19 cellular contexts compared by ENCODE assay signal in the genomic region with DNA sequence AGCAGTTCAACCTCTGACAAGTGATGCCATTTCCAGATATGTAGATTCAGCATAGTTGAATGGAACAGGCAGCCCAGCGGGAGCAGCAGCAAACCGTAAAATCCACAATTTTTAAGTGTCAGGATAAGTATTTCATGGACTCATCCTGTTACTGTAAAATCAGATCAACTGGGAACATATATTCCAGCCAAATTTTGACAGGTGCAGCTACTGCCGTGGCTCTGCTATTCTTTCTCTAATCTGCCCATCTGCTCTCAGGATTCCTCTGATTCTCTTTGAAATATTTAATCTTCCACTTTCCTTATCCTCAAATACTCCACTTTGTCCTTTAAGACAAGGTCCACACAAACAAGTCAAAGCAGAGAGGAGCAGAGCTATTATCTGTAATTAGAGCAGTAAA.
"Had no signal": no experiment of that assay in that cellular context is flagged by ENCODE, and none has a peak within 500 bp of the region (broad histone marks: within the 10 kb centered on the region; RNA-seq: fewer than 3 reads in every experiment).

No MANE protein-coding gene starts in this region.

- H3K4me1 ChIP-seq: esophagus squamous epithelium, gastroesophageal sphincter, spleen, stomach, transverse colon had no signal

- H3K27ac ChIP-seq: epithelial cell of prostate, esophagus squamous epithelium, gastroesophageal sphincter, spleen, stomach, thoracic aorta, transverse colon had no signal

- H3K27me3 ChIP-seq: esophagus squamous epithelium, gastroesophageal sphincter, spleen, stomach, transverse colon had no signal

- ATAC-seq: gastroesophageal sphincter, left lobe of liver, mucosa of descending colon, natural killer cell, sciatic nerve had no signal

- H3K36me3 ChIP-seq: esophagus squamous epithelium, gastroesophageal sphincter, spleen, stomach, thoracic aorta, transverse colon had no signal

- DNase-seq: effector memory CD4-positive, alpha-beta T cell; esophagus squamous epithelium; foreskin fibroblast; glutamatergic neuron; islet precursor cell; mucosa of descending colon; natural killer cell; posterior cingulate gyrus; spleen; stimulated activated CD4-positive, alpha-beta T cell treated with anti-CD3 and anti-CD28 coated beads, Interleukin-15, amount 100 ng/mL, for 24 hours; stimulated activated CD4-positive, alpha-beta T cell treated with anti-CD3 and anti-CD28 coated beads, Interleukin-1b, Interleukin-23, amount 100 ng/mL, for 48 hours; stimulated activated naive CD4-positive, alpha-beta T cell; stomach; transverse colon had no signal

- H3K4me3 ChIP-seq: esophagus squamous epithelium, gastroesophageal sphincter, mucosa of descending colon, spleen, stomach, thoracic aorta, transverse colon had no signal

- H3K9me3 ChIP-seq: esophagus squamous epithelium, gastroesophageal sphincter, mucosa of descending colon, stomach, thoracic aorta, transverse colon had no signal
